ENCODE assay signal across 10 cellular contexts in genomic region chr22:24482586-24482985, GRCh38. TPM values are rescaled to one million over a fixed set of nuclear protein-coding genes. Genes with fewer than 3 reads are reported as not detected.
DNase-seq lines count a peak whose midpoint lies in the region; ATAC-seq, FAIRE-seq and TF ChIP-seq lines count a peak whose summit lies in the region.
"Had no signal": no experiment of that assay in that cellular context is flagged by ENCODE, and none has a peak within 500 bp of the region (broad histone marks: within the 10 kb centered on the region; RNA-seq: fewer than 3 reads in every experiment).

No MANE protein-coding gene starts in this region.

- H3K4me3 ChIP-seq in AG10803 (ENCODE audit: low read length) (no peak overlapping the region), prostate gland (no peak overlapping the region)
- H3K4me3 ChIP-seq: thyroid gland had no signal

- no peaks in the 10 kb centered on the region for H3K9me3 ChIP-seq in prostate gland
- H3K9me3 ChIP-seq: thyroid gland had no signal

- DNase-seq in AG10803 (ENCODE audit: low read depth), result peak; percentile 91
- DNase-seq in Kasumi-1 (lab: John Stamatoyannopoulos, UW), result peak; percentile 17 to 25
- peak; percentile 91 for DNase-seq in SKM-1 (lab: John Stamatoyannopoulos, UW; ENCODE audit: unreplicated experiment)
- no peak for DNase-seq in H4 (ENCODE audit: low spot score)
- DNase-seq in GM19238 (ENCODE audit: insufficient read length, low spot score), result no peak
- no peak for DNase-seq in prostate gland (ENCODE audit: low spot score)
- DNase-seq: NCI-H345, thyroid gland had no signal

- TF ChIP-seq CTCF in AG10803 (conservative IDR thresholded peaks at IDR 0.05; ENCODE audit: low read length), result no peak
- TF ChIP-seq CTCF in prostate gland (IDR thresholded peaks at IDR 0.05), result no peak

- no peaks in the 10 kb centered on the region for H3K36me3 ChIP-seq in prostate gland
- H3K36me3 ChIP-seq: thyroid gland had no signal

- ATAC-seq in HG02852 (IDR thresholded peaks at IDR 0.05; ENCODE audit: unreplicated experiment), result no peak

- no peak for TF ChIP-seq POLR2A in prostate gland (IDR thresholded peaks at IDR 0.05)

- FAIRE-seq in islet of Langerhans (lab: Jason Lieb, UNC), result peak; percentile 82

- WGBS in prostate gland, result 54% methylated on average over 3 of the region's 3 CpGs

- intact Hi-C loops in prostate gland (cut with DNase I), result no loop called here

- H3K4me1 ChIP-seq in prostate gland (replicated peaks), result no peaks in the 10 kb centered on the region

- H3K27me3 ChIP-seq in prostate gland (replicated peaks; ENCODE audit: insufficient read depth), result no peaks in the 10 kb centered on the region
- H3K27me3 ChIP-seq: thyroid gland had no signal

- H3K27ac ChIP-seq in prostate gland, result no peak overlapping the region
- H3K27ac ChIP-seq: thyroid gland had no signal

RNA-seq across cellular contexts. Expression of gene UPB1, which starts 12.5 kb away (rescaled TPM):
- not detected in 2 replicates for total RNA-seq in H4 (2014; rRNA removed; shearing (Covaris generic))
- 1 to 10 TPM in 1 of 2 donors, under 1 TPM in 1; 0.05 to 5.0 TPM for total RNA-seq in prostate gland
- total RNA-seq: thyroid gland had no signal

RNA-seq across cellular contexts. Expression of gene ADORA2A, which starts 55.2 kb away (rescaled TPM):
- 1.0 TPM in 1 of 2 replicates, not detected in the other for total RNA-seq in H4 (2014; rRNA removed; shearing (Covaris generic))
- total RNA-seq in prostate gland, result 1 to 10 TPM; 2.1 to 3.7 TPM

Comparison
In these comparisons a context has a peak if more than half of its experiments do, and no peak if none do; other contexts are left out.
1. DNase-seq: peak in AG10803 (single experiment), Kasumi-1 (2 of 2) and SKM-1 (single experiment); none in H4 (single experiment), GM19238 (single experiment) and prostate gland (single experiment).